Comparison of ENCODE assay signal across 10 cellular contexts in genomic region chr13:92984151-92984550, GRCh38.
"Had no signal": no experiment of that assay in that cellular context is flagged by ENCODE, and none has a peak within 500 bp of the region (broad histone marks: within the 10 kb centered on the region; RNA-seq: fewer than 3 reads in every experiment).

No MANE protein-coding gene starts in this region.

- H3K4me3 ChIP-seq: GM23338 had no signal

- H3K9ac ChIP-seq: KMS-11 had no signal

- FAIRE-seq: H1, HTR-8/SVneo had no signal

- H3K27ac Mint-ChIP-seq: GM23338, HFFc6, IgD-negative memory B cell had no signal

- H2AFZ ChIP-seq: GM23338 had no signal

- H3K4me3 Mint-ChIP-seq: GM23338, HFFc6, IgD-negative memory B cell had no signal

- H3K27ac ChIP-seq: KMS-11 had no signal

- H3K27me3 Mint-ChIP-seq: IgD-negative memory B cell had no signal

- H3K4me1 Mint-ChIP-seq: GM23338, IgD-negative memory B cell had no signal

- DNase-seq: H7, HFFc6, Karpas-422, KBM-7 had no signal

- H3K36me3 Mint-ChIP-seq: IgD-negative memory B cell had no signal

- H3K4me2 ChIP-seq: GM23338, KMS-11 had no signal

- ATAC-seq: GM23338, HCT116 had no signal
